ENCODE assay signal across 1 cellular context in genomic region chr1:156113263-156114004, GRCh38.
TF ChIP-seq lines count a peak whose summit lies in the region.

No MANE protein-coding gene starts in this region.

TF ChIP-seq in H1, 55 proteins besides CTCF, POLR2A, EP300 and RAD21:
- peak; percentile 14; the same call in 1 of the 2 replicates for TF ChIP-seq SP4 (IDR thresholded peaks at IDR 0.05; ENCODE audit: low read length)
- TF ChIP-seq YY1 (IDR thresholded peaks at IDR 0.05; ENCODE audit: low read depth, low read length): no peak
